In the genomic region with DNA sequence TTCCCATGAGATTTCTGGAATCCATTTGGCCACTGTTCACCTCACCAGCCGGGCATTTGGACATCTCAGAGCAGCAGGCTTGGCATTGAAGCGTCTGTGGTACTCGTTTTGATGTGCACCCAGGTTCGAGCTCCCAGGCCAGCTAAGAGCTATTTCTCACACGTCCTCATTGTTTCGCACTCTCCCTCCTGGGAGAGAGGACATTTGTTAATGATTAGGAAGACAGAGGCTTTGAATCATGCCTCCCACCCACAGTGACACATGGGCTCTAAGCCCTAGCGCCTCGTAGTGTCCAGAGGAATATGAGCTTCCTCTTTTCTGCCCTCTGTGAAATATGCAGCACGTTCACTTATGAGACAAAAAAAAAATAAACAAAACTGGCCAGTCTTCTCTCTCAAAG, we compare ENCODE assay signal across 1 cellular context.
TF ChIP-seq lines count a peak whose summit lies in the region.

No MANE protein-coding gene starts in this region.

TF ChIP-seq in A549, 52 proteins besides CTCF, POLR2A, EP300 and RAD21 (continued from another document):
- TF ChIP-seq, protein P1, sequence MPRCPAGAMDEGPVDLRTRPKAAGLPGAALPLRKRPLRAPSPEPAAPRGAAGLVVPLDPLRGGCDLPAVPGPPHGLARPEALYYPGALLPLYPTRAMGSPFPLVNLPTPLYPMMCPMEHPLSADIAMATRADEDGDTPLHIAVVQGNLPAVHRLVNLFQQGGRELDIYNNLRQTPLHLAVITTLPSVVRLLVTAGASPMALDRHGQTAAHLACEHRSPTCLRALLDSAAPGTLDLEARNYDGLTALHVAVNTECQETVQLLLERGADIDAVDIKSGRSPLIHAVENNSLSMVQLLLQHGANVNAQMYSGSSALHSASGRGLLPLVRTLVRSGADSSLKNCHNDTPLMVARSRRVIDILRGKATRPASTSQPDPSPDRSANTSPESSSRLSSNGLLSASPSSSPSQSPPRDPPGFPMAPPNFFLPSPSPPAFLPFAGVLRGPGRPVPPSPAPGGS (IDR thresholded peaks at IDR 0.05) = no peak
- no peak for TF ChIP-seq ZNF302 (CRISPR knock-in tag; IDR thresholded peaks at IDR 0.05)
- TF ChIP-seq FOSL2 (IDR thresholded peaks at IDR 0.05) = no peak
- peak; percentile 73 for TF ChIP-seq FOSL2 (CRISPR knock-in tag; IDR thresholded peaks at IDR 0.05)
- TF ChIP-seq GATA3 (IDR thresholded peaks at IDR 0.05; ENCODE audit: borderline replicate concordance) = peak; percentile 65; the same call in 1 of the 2 replicates
- no peak for TF ChIP-seq ELK1 (IDR thresholded peaks at IDR 0.05; ENCODE audit: low read depth, low read length)
- TF ChIP-seq RARB (CRISPR knock-in tag; IDR thresholded peaks at IDR 0.05) = no peak
- TF ChIP-seq CEBPB (IDR thresholded peaks at IDR 0.05) = no peak
- TF ChIP-seq ZSCAN20 (CRISPR knock-in tag; IDR thresholded peaks at IDR 0.05) = no peak
- TF ChIP-seq, protein P2, sequence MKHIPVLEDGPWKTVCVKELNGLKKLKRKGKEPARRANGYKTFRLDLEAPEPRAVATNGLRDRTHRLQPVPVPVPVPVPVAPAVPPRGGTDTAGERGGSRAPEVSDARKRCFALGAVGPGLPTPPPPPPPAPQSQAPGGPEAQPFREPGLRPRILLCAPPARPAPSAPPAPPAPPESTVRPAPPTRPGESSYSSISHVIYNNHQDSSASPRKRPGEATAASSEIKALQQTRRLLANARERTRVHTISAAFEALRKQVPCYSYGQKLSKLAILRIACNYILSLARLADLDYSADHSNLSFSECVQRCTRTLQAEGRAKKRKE (CRISPR knock-in tag; IDR thresholded peaks at IDR 0.05; ENCODE audit: low read depth) = no peak
- no peak for TF ChIP-seq PBX3 (IDR thresholded peaks at IDR 0.05)
- TF ChIP-seq SMC3 (IDR thresholded peaks at IDR 0.05) = peak; percentile 67
- TF ChIP-seq RNF2 (IDR thresholded peaks at IDR 0.05; ENCODE audit: borderline replicate concordance, low read depth) = no peak
- TF ChIP-seq RCOR1 (IDR thresholded peaks at IDR 0.05; ENCODE audit: low read depth, low read length) = no peak
- no peak for TF ChIP-seq KDM1A (IDR thresholded peaks at IDR 0.05; ENCODE audit: low read depth)
- peak; percentile 60 for TF ChIP-seq JUNB (IDR thresholded peaks at IDR 0.05)
- no peak for TF ChIP-seq BHLHE40 (IDR thresholded peaks at IDR 0.05; ENCODE audit: low read depth, low read length)
